ENCODE assay signal across 19 cellular contexts in the genomic region with DNA sequence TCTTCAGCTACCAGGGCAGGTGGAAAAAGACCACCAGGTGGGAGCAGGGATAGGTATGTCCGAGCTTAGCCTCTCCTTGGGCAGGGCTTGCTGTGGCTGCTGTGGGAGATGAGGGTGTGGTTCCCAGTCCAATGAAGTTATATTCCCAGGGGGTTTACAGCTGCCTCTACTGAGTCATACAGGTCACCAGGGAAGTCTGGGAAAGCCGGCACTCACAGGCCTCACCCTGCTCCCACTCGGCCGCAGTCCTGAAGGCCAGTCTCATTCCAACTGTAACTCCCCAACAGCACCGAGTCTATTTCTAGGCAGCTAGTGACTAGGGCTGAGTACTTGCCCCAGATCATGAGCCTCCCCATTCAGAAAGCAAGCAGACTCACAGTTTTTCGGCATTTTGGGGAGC.
"Had no signal": no experiment of that assay in that cellular context is flagged by ENCODE, and none has a peak within 500 bp of the region (broad histone marks: within the 10 kb centered on the region; RNA-seq: fewer than 3 reads in every experiment).

No MANE protein-coding gene starts in this region.

- FAIRE-seq: endothelial cell of umbilical vein, pancreas had no signal

- H3K27ac Mint-ChIP-seq: activated B cell treated with CpG ODN at 0.5 μM for 24 hours; activated CD8-positive, alpha-beta T cell treated with anti-CD3 and anti-CD28 coated beads for 36 hours; activated naive CD4-positive, alpha-beta T cell treated with anti-CD3 and anti-CD28 coated beads, Interleukin-2, amount 50 U/mL, for 24 hours; stimulated activated memory B cell treated with anti-CD40 and anti-IgM and Interleukin-4, amounts not matched to agents 10 μg/mL and 1 μg/mL and 100 μg/mL, for 72 hours had no signal

- H3K27me3 Mint-ChIP-seq: activated B cell treated with CpG ODN at 0.5 μM for 24 hours; activated CD8-positive, alpha-beta T cell treated with anti-CD3 and anti-CD28 coated beads for 36 hours; activated naive CD4-positive, alpha-beta T cell treated with anti-CD3 and anti-CD28 coated beads, Interleukin-2, amount 50 U/mL, for 24 hours; naive thymus-derived CD8-positive, alpha-beta T cell; stimulated activated memory B cell treated with anti-CD40 and anti-IgM and Interleukin-4, amounts not matched to agents 10 μg/mL and 1 μg/mL and 100 μg/mL, for 72 hours had no signal

- H3K27me3 ChIP-seq: body of pancreas, gastroesophageal sphincter, heart right ventricle, pancreas had no signal

- H3K27ac ChIP-seq: body of pancreas, coronary artery, gastroesophageal sphincter, heart right ventricle, pancreas had no signal

- ATAC-seq: activated CD8-positive, alpha-beta T cell treated with anti-CD3 and anti-CD28 coated beads for 36 hours; body of pancreas; gastroesophageal sphincter; left lobe of liver; naive thymus-derived CD8-positive, alpha-beta T cell; pancreas; stimulated activated memory B cell treated with anti-CD40 and anti-IgM and Interleukin-4, amounts not matched to agents 10 μg/mL and 1 μg/mL and 100 μg/mL, for 72 hours had no signal

- H3K9me3 ChIP-seq: body of pancreas, gastroesophageal sphincter, pancreas had no signal

- H3K9me3 Mint-ChIP-seq: stimulated activated memory B cell treated with anti-CD40 and anti-IgM and Interleukin-4, amounts not matched to agents 10 μg/mL and 1 μg/mL and 100 μg/mL, for 72 hours had no signal

- H3K4me3 ChIP-seq: body of pancreas, coronary artery, gastroesophageal sphincter, heart right ventricle, pancreas had no signal

- DNase-seq: activated B cell treated with CpG ODN at 0.5 μM for 24 hours; activated CD4-positive, alpha-beta T cell treated with anti-CD3 and anti-CD28 coated beads for 48 hours; activated CD8-positive, alpha-beta memory T cell treated with anti-CD3 and anti-CD28 coated beads, Interleukin-2, amount 50 U/mL, for 4 hours; activated CD8-positive, alpha-beta T cell treated with anti-CD3 and anti-CD28 coated beads for 36 hours; activated effector memory CD4-positive, alpha-beta T cell treated with anti-CD3 and anti-CD28 coated beads, Interleukin-2, amount 50 U/mL, for 16 hours; activated T-cell treated with anti-CD3 and anti-CD28 coated beads, Interleukin-2, amount 50 U/mL, for 48 hours; amniotic stem cell; body of pancreas; central memory CD4-positive, alpha-beta T cell; heart right ventricle; naive thymus-derived CD8-positive, alpha-beta T cell; pancreas; stimulated activated CD4-positive, alpha-beta T cell treated with anti-CD3 and anti-CD28 coated beads, Interleukin-2, amount 100 ng/mL, for 48 hours had no signal

- H3K4me3 Mint-ChIP-seq: activated B cell treated with CpG ODN at 0.5 μM for 24 hours; activated CD8-positive, alpha-beta T cell treated with anti-CD3 and anti-CD28 coated beads for 36 hours; activated naive CD4-positive, alpha-beta T cell treated with anti-CD3 and anti-CD28 coated beads, Interleukin-2, amount 50 U/mL, for 24 hours; naive thymus-derived CD8-positive, alpha-beta T cell; stimulated activated memory B cell treated with anti-CD40 and anti-IgM and Interleukin-4, amounts not matched to agents 10 μg/mL and 1 μg/mL and 100 μg/mL, for 72 hours had no signal

- H3K36me3 ChIP-seq: gastroesophageal sphincter, heart right ventricle, pancreas had no signal
